ENCODE assay signal across 15 cellular contexts in genomic region chr12:118402251-118402650, GRCh38. TPM values are rescaled to one million over a fixed set of nuclear protein-coding genes. Genes with fewer than 3 reads are reported as not detected.
DNase-seq lines count a peak whose midpoint lies in the region; ATAC-seq and TF ChIP-seq lines count a peak whose summit lies in the region.
"Had no signal": no experiment of that assay in that cellular context is flagged by ENCODE, and none has a peak within 500 bp of the region (broad histone marks: within the 10 kb centered on the region; RNA-seq: fewer than 3 reads in every experiment).

No MANE protein-coding gene starts in this region.

- H3K27me3 Mint-ChIP-seq in brain: no peaks in the 10 kb centered on the region
- no peaks in the 10 kb centered on the region for H3K27me3 Mint-ChIP-seq in activated CD8-positive, alpha-beta T cell treated with anti-CD3 and anti-CD28 coated beads, Interleukin-2, amount 10 ng/mL, durations not matched to agents 7 days and 5 days (ENCODE audit: low read depth)
- H3K27me3 Mint-ChIP-seq: CD8-positive, alpha-beta memory T cell; central memory CD8-positive, alpha-beta T cell; naive B cell had no signal

- H3K4me3 Mint-ChIP-seq in brain: no peak overlapping the region
- H3K4me3 Mint-ChIP-seq in activated CD8-positive, alpha-beta T cell treated with anti-CD3 and anti-CD28 coated beads, Interleukin-2, amount 10 ng/mL, durations not matched to agents 7 days and 5 days: no peak overlapping the region
- H3K4me3 Mint-ChIP-seq: activated T-helper 1 cell treated with anti-CD3 and anti-CD28 coated beads, Interleukin-12 subunit alpha, Interleukin-12 subunit beta, Interleukin-2, Interleukin-4 antibody, amounts not matched to agents 30 ng/mL and 10 ng/mL and 1 ng/mL, durations not matched to agents 14 hours and 24 hours and 36 hours; CD8-positive, alpha-beta memory T cell; central memory CD8-positive, alpha-beta T cell; naive B cell had no signal

- CTCF ChIA-PET in activated CD8-positive, alpha-beta T cell treated with anti-CD3 and anti-CD28 coated beads, Interleukin-2, amount 10 ng/mL, durations not matched to agents 7 days and 5 days (lab: Charles Lee): interaction anchor here (1.0 to 1.6 kb wide), 3 partner anchors 10 to 26 kb away, joined by 3 to 5 read pairs (median 4); partner anchors contain the start of gene SUDS3

- ATAC-seq in activated CD8-positive, alpha-beta T cell treated with anti-CD3 and anti-CD28 coated beads, Interleukin-2, amount 10 ng/mL, durations not matched to agents 7 days and 5 days: no peak
- no peak for ATAC-seq in GM19452 (IDR thresholded peaks at IDR 0.05; ENCODE audit: unreplicated experiment)
- ATAC-seq: sciatic nerve had no signal

- POLR2A ChIA-PET in activated CD8-positive, alpha-beta T cell treated with anti-CD3 and anti-CD28 coated beads, Interleukin-2, amount 10 ng/mL, durations not matched to agents 7 days and 5 days (lab: Charles Lee): no interaction called here

- peaks cover 61% of the 10 kb centered on the region for H3K36me3 Mint-ChIP-seq in brain
- H3K36me3 Mint-ChIP-seq in activated CD8-positive, alpha-beta T cell treated with anti-CD3 and anti-CD28 coated beads, Interleukin-2, amount 10 ng/mL, durations not matched to agents 7 days and 5 days (ENCODE audit: low read depth): peaks cover 44% of the 10 kb centered on the region

- DNase-seq in AG08395 (ENCODE audit: low spot score): peak; percentile 88
- DNase-seq in HK-2 (ENCODE audit: unreplicated experiment): peak; percentile 12
- peak; percentile 95 for DNase-seq in iris pigment epithelial cell (ENCODE audit: low read depth)
- no peak for DNase-seq in activated CD8-positive, alpha-beta T cell treated with anti-CD3 and anti-CD28 coated beads, Interleukin-2, amount 10 ng/mL, durations not matched to agents 7 days and 5 days
- no peak for DNase-seq in NCI-H510A treated with DMSO at 0.1 percent for 48 hours (lab: John Stamatoyannopoulos, UW)
- no peak for DNase-seq in NCI-H187 (lab: John Stamatoyannopoulos, UW)
- DNase-seq: CD8-positive, alpha-beta memory T cell; kidney; naive B cell; NCI-H1930 had no signal

- no peaks in the 10 kb centered on the region for H3K9me3 Mint-ChIP-seq in brain
- H3K9me3 Mint-ChIP-seq in activated CD8-positive, alpha-beta T cell treated with anti-CD3 and anti-CD28 coated beads, Interleukin-2, amount 10 ng/mL, durations not matched to agents 7 days and 5 days (ENCODE audit: insufficient read depth): no peaks in the 10 kb centered on the region
- H3K9me3 Mint-ChIP-seq: activated T-helper 1 cell treated with anti-CD3 and anti-CD28 coated beads, Interleukin-12 subunit alpha, Interleukin-12 subunit beta, Interleukin-2, Interleukin-4 antibody, amounts not matched to agents 30 ng/mL and 10 ng/mL and 1 ng/mL, durations not matched to agents 14 hours and 24 hours and 36 hours; CD8-positive, alpha-beta memory T cell; central memory CD8-positive, alpha-beta T cell; naive B cell had no signal

- TF ChIP-seq CTCF in brain (conservative IDR thresholded peaks at IDR 0.05): no peak

- H3K27ac Mint-ChIP-seq in brain: peak overlapping the region in 3 of 5 experiments; percentile 8 to 78 (median 47)
- H3K27ac Mint-ChIP-seq in activated CD8-positive, alpha-beta T cell treated with anti-CD3 and anti-CD28 coated beads, Interleukin-2, amount 10 ng/mL, durations not matched to agents 7 days and 5 days: no peak overlapping the region
- H3K27ac Mint-ChIP-seq: activated T-helper 1 cell treated with anti-CD3 and anti-CD28 coated beads, Interleukin-12 subunit alpha, Interleukin-12 subunit beta, Interleukin-2, Interleukin-4 antibody, amounts not matched to agents 30 ng/mL and 10 ng/mL and 1 ng/mL, durations not matched to agents 14 hours and 24 hours and 36 hours had no signal

- H3K4me1 Mint-ChIP-seq in brain: peaks cover 17% of the 10 kb centered on the region
- H3K4me1 Mint-ChIP-seq in activated CD8-positive, alpha-beta T cell treated with anti-CD3 and anti-CD28 coated beads, Interleukin-2, amount 10 ng/mL, durations not matched to agents 7 days and 5 days (ENCODE audit: low read depth): no peaks in the 10 kb centered on the region
- H3K4me1 Mint-ChIP-seq: central memory CD8-positive, alpha-beta T cell had no signal

RNA-seq across cellular contexts. Expression of gene SUDS3, which starts 25.9 kb away (rescaled TPM):
- 19.9 TPM for polyA plus RNA-seq in brain (ENCODE audit: insufficient read depth, low read depth, low replicate concordance)
- total RNA-seq in activated CD8-positive, alpha-beta T cell treated with anti-CD3 and anti-CD28 coated beads, Interleukin-2, amount 10 ng/mL, durations not matched to agents 7 days and 5 days: 10 to 100 TPM; 23.3 to 25.3 TPM

RNA-seq across cellular contexts. Expression of gene TAOK3, which starts 29.5 kb away (rescaled TPM):
- 8.8 TPM for polyA plus RNA-seq in brain (ENCODE audit: insufficient read depth, low read depth, low replicate concordance)
- 10 to 100 TPM; 57.1 to 61.4 TPM for total RNA-seq in activated CD8-positive, alpha-beta T cell treated with anti-CD3 and anti-CD28 coated beads, Interleukin-2, amount 10 ng/mL, durations not matched to agents 7 days and 5 days

Comparison
In these comparisons a context has a peak if more than half of its experiments do, and no peak if none do; other contexts are left out.
1. DNase-seq: peak in AG08395 (single experiment), HK-2 (single experiment) and iris pigment epithelial cell (single experiment); none in activated CD8-positive, alpha-beta T cell treated with anti-CD3 and anti-CD28 coated beads, Interleukin-2, amount 10 ng/mL, durations not matched to agents 7 days and 5 days (single experiment), NCI-H510A treated with DMSO at 0.1 percent for 48 hours (single experiment) and NCI-H187 (0 of 2).